17 cellular contexts compared by ENCODE assay signal in genomic region chr21:41713495-41714281, GRCh38. TPM values are rescaled to one million over a fixed set of nuclear protein-coding genes. Genes with fewer than 3 reads are reported as not detected.
DNase-seq lines count a peak whose midpoint lies in the region; TF ChIP-seq lines count a peak whose summit lies in the region.
"Had no signal": no experiment of that assay in that cellular context is flagged by ENCODE, and none has a peak within 500 bp of the region (broad histone marks: within the 10 kb centered on the region; RNA-seq: fewer than 3 reads in every experiment).

No MANE protein-coding gene starts in this region.

- H3K9me3 ChIP-seq in Caco-2: no peaks in the 10 kb centered on the region
- H3K9me3 ChIP-seq in effector memory CD4-positive, alpha-beta T cell (ENCODE audit: control insufficient read depth, low read length): no peaks in the 10 kb centered on the region

- H3K27ac ChIP-seq in RWPE1: peak overlapping the region; percentile 81
- H3K27ac ChIP-seq in effector memory CD4-positive, alpha-beta T cell (ENCODE audit: insufficient read depth, low read length, poor library complexity, severe bottlenecking): no peak overlapping the region

- peaks cover 41% of the 10 kb centered on the region for H3K4me1 Mint-ChIP-seq in Caco-2 (ENCODE audit: low read depth, unreplicated experiment)

- TF ChIP-seq CTCF in Caco-2 (IDR thresholded peaks at IDR 0.05; ENCODE audit: insufficient read depth in 1 of 2, low read depth in 1 of 2, low read length in 1 of 2, severe bottlenecking in 1 of 2, unreplicated experiment in 1 of 2) (no peak), RWPE1 (conservative IDR thresholded peaks at IDR 0.05; ENCODE audit: low read depth) (no peak)

- peaks cover 53% of the 10 kb centered on the region for H3K4me1 ChIP-seq in Caco-2
- no peaks in the 10 kb centered on the region for H3K4me1 ChIP-seq in effector memory CD4-positive, alpha-beta T cell (ENCODE audit: control insufficient read depth, insufficient read depth, low read length, poor library complexity, severe bottlenecking)

- H3K9me3 Mint-ChIP-seq in Caco-2 (ENCODE audit: unreplicated experiment): no peaks in the 10 kb centered on the region

- peaks cover 12% of the 10 kb centered on the region for H3K36me3 Mint-ChIP-seq in Caco-2 (ENCODE audit: insufficient read depth, unreplicated experiment)

- intact Hi-C loops in Caco-2 (cut with micrococcal nuclease; ENCODE audit: unreplicated experiment): loop anchor here (1.0 kb wide), 1 partner anchor 101 kb away; no protein-coding TSS in a partner anchor
- intact Hi-C loops in posterior vena cava (cut with DNase I): loop anchor here in 1 of 2 donors (1.0 kb wide), 1 partner anchor 20 kb away; no protein-coding TSS in a partner anchor

- peak overlapping the region; percentile 88 for H3K4me3 Mint-ChIP-seq in Caco-2 (ENCODE audit: unreplicated experiment)

- no peaks in the 10 kb centered on the region for H3K27me3 Mint-ChIP-seq in Caco-2 (ENCODE audit: insufficient read depth, unreplicated experiment)

- H3K27me3 ChIP-seq in Caco-2 (replicated peaks; ENCODE audit: control insufficient read depth, insufficient read depth, low read length): no peaks in the 10 kb centered on the region
- peaks cover 4% of the 10 kb centered on the region for H3K27me3 ChIP-seq in effector memory CD4-positive, alpha-beta T cell (replicated peaks; ENCODE audit: control insufficient read depth, insufficient read depth, low read length, poor library complexity, severe bottlenecking)

- peak overlapping the region; percentile 40 for H3K4me3 ChIP-seq in Caco-2 (ENCODE audit: low read depth, low read length)
- no peak overlapping the region for H3K4me3 ChIP-seq in effector memory CD4-positive, alpha-beta T cell (ENCODE audit: insufficient read depth, low read depth, low read length, poor library complexity, severe bottlenecking)
- H3K4me3 ChIP-seq: PC-9 had no signal

- POLR2A ChIA-PET in Caco-2 (lab: Charles Lee) (interaction anchor here (0.5 to 3.4 kb wide), 4 partner anchors 34 to 55 kb away, joined by 3 to 17 read pairs (median 5); no protein-coding TSS in a partner anchor), RWPE1 (lab: Yijun Ruan, JAX; ENCODE audit: low non-redundant PET) (no interaction called here)

- CTCF ChIA-PET in Caco-2 (lab: Charles Lee) (interaction anchor here (1.2 to 2.4 kb wide), 4 partner anchors 63 to 103 kb away, joined by 3 to 22 read pairs (median 5); no protein-coding TSS in a partner anchor), RWPE1 (lab: Yijun Ruan, JAX) (interaction anchor here (0.6 kb wide), 1 partner anchor 12 kb away, joined by 4 read pairs; no protein-coding TSS in a partner anchor)

- no TSS peak for BruUV-seq in Caco-2 (replicated peaks; lab: Mats Ljungman, UMichigan)

- peak overlapping the region; percentile 88 for H3K27ac Mint-ChIP-seq in Caco-2 (ENCODE audit: unreplicated experiment)

- no peaks in the 10 kb centered on the region for H3K36me3 ChIP-seq in Caco-2 (ENCODE audit: control insufficient read depth, insufficient read depth, low read length)
- no peaks in the 10 kb centered on the region for H3K36me3 ChIP-seq in effector memory CD4-positive, alpha-beta T cell (ENCODE audit: control insufficient read depth, insufficient read depth, low read length)

- DNase-seq in Caco-2 (peak; percentile 76 to 87), RWPE1 (ENCODE audit: low spot score) (no peak), left kidney (ENCODE audit: low read depth, low spot score) (peak; percentile 55), posterior vena cava (ENCODE audit: low spot score) (peak; percentile 53), GOT3 (lab: John Stamatoyannopoulos, UW) (no peak), NCI-H524 (lab: John Stamatoyannopoulos, UW) (no peak)
- DNase-seq in effector memory CD4-positive, alpha-beta T cell: no peak
- no peak for DNase-seq in activated naive CD4-positive, alpha-beta T cell treated with Interleukin-2 at 50 U/mL for 16 hours
- DNase-seq: 8988T, C1 segment of cervical spinal cord, HCEC 1CT, NCI-H1048, NCI-H2107, NCI-H446, NCI-H748 treated with DMSO at 0.1 percent for 48 hours, PC-9, Right ventricle myocardium superior had no signal

RNA-seq across cellular contexts. Expression of gene RIPK4, which starts 53.2 kb away (rescaled TPM):
- total RNA-seq in Caco-2 (2022) (24.1 and 25.4 TPM in 2 replicates), posterior vena cava (1 to 10 TPM in 1 of 2 donors, under 1 TPM in 1; 0.69 to 1.0 TPM)

Comparison
In these comparisons a context has a peak if more than half of its experiments do, and no peak if none do; other contexts are left out.
1. DNase-seq: peak in Caco-2 (2 of 2), left kidney (single experiment) and posterior vena cava (single experiment); none in RWPE1 (single experiment), GOT3 (single experiment), effector memory CD4-positive, alpha-beta T cell (0 of 3), NCI-H524 (0 of 2) and activated naive CD4-positive, alpha-beta T cell treated with Interleukin-2 at 50 U/mL for 16 hours (single experiment).
2. RNA of gene RIPK4, which starts 53.2 kb away (total RNA-seq): 24.1 to 25.4 TPM in Caco-2; 0.69 to 1.0 TPM in posterior vena cava; every median in the first group is over 10 times any median in the second.